In genomic region chr17:58631523-58632323, GRCh38 we compare ENCODE assay signal across 1 cellular context.
TF ChIP-seq lines count a peak whose summit lies in the region.

No MANE protein-coding gene starts in this region.

TF ChIP-seq in K562, 482 proteins besides CTCF, POLR2A, EP300 and RAD21 (continued from another document and continues in another):
- TF ChIP-seq BCLAF1 (IDR thresholded peaks at IDR 0.05; ENCODE audit: borderline replicate concordance in 1 of 2, control insufficient read depth in 1 of 2, low read depth in 2 of 2, low read length in 1 of 2) = peak; percentile 88 to 100
- no peak for TF ChIP-seq ZNF79 (CRISPR knock-in tag; IDR thresholded peaks at IDR 0.05; ENCODE audit: low read depth)
- TF ChIP-seq ZC3H4 (CRISPR knock-in tag; IDR thresholded peaks at IDR 0.05; ENCODE audit: borderline replicate concordance) = no peak
- TF ChIP-seq RERE (CRISPR knock-in tag; IDR thresholded peaks at IDR 0.05; ENCODE audit: borderline replicate concordance) = peak; percentile 92; the same call in 1 of the 2 replicates
- TF ChIP-seq ZBTB40 (IDR thresholded peaks at IDR 0.05) = peak; percentile 73
- TF ChIP-seq ZBTB40 (CRISPR knock-in tag; IDR thresholded peaks at IDR 0.05) = peak; percentile 56; the same call in 1 of the 2 replicates
- no peak for TF ChIP-seq BRF2 (IDR thresholded peaks at IDR 0.05; ENCODE audit: borderline replicate concordance, insufficient read depth, insufficient read length)
- peak; percentile 99 for TF ChIP-seq ZC3H8 (IDR thresholded peaks at IDR 0.05)
- peak; percentile 86 for TF ChIP-seq TAF1 (IDR thresholded peaks at IDR 0.05; ENCODE audit: control insufficient read depth, extremely low read depth, insufficient read depth, low read length, severe bottlenecking)
- TF ChIP-seq ZNF589 (CRISPR knock-in tag; IDR thresholded peaks at IDR 0.05; ENCODE audit: low read depth) = peak; percentile 95
- TF ChIP-seq BCOR (IDR thresholded peaks at IDR 0.05) = peak; percentile 85
- TF ChIP-seq ZNF766 (CRISPR knock-in tag; conservative IDR thresholded peaks at IDR 0.05) = peak; percentile 78; the same call in 1 of the 2 replicates
- no peak for TF ChIP-seq PBX2 (CRISPR knock-in tag; IDR thresholded peaks at IDR 0.05; ENCODE audit: low read depth)
- TF ChIP-seq PBX2 (tag; conservative IDR thresholded peaks at IDR 0.05; ENCODE audit: low read depth) = peak; percentile 66
- TF ChIP-seq ELF1 (tag; IDR thresholded peaks at IDR 0.05) = peak; percentile 58; the same call in 1 of the 2 replicates
- TF ChIP-seq UBTF (IDR thresholded peaks at IDR 0.05; ENCODE audit: borderline replicate concordance in 1 of 2, low read depth in 2 of 2, low read length in 2 of 2) = no peak
- peak; percentile 90; the same call in 1 of the 2 replicates for TF ChIP-seq ZNF395 (CRISPR knock-in tag; IDR thresholded peaks at IDR 0.05)
- TF ChIP-seq SAFB (IDR thresholded peaks at IDR 0.05; ENCODE audit: borderline replicate concordance, low read depth, low read length) = no peak
- peak in 1 of 2 experiments; percentile 70; a peak in 2 of 4 replicates for TF ChIP-seq CSDE1 (IDR thresholded peaks at IDR 0.05)
- TF ChIP-seq ZNF561 (CRISPR knock-in tag; conservative IDR thresholded peaks at IDR 0.05) = peak; percentile 93
- peak; percentile 94 for TF ChIP-seq E2F5 (CRISPR knock-in tag; IDR thresholded peaks at IDR 0.05)
- no peak for TF ChIP-seq STAT5B (CRISPR knock-in tag; IDR thresholded peaks at IDR 0.05)
